Comparison of ENCODE assay signal across 13 cellular contexts in genomic region chr7:131620673-131621609, GRCh38.
DNase-seq lines count a peak whose midpoint lies in the region; ATAC-seq and TF ChIP-seq lines count a peak whose summit lies in the region.
"Had no signal": no experiment of that assay in that cellular context is flagged by ENCODE, and none has a peak within 500 bp of the region (broad histone marks: within the 10 kb centered on the region; RNA-seq: fewer than 3 reads in every experiment).

No MANE protein-coding gene starts in this region.

- H3K36me3 ChIP-seq in smooth muscle cell (ENCODE audit: low read depth) = no peaks in the 10 kb centered on the region
- H3K36me3 ChIP-seq: esophagus muscularis mucosa had no signal

- TF ChIP-seq CTCF in astrocyte of the cerebellum (IDR thresholded peaks at IDR 0.05; ENCODE audit: low read depth, low read length, missing control alignments) = no peak
- TF ChIP-seq CTCF in smooth muscle cell (IDR thresholded peaks at IDR 0.05; ENCODE audit: borderline replicate concordance, insufficient read depth, poor library complexity, severe bottlenecking) = no peak

- DNase-seq in LHCN-M2 (ENCODE audit: low read depth) = peak; percentile 90
- peak; percentile 80 for DNase-seq in astrocyte of the cerebellum (ENCODE audit: low read depth)
- peak; percentile 49 for DNase-seq in iPS-NIHi11 (ENCODE audit: low spot score)
- no peak for DNase-seq in smooth muscle cell (lab: John Stamatoyannopoulos, UW; ENCODE audit: unreplicated experiment)
- DNase-seq in stimulated activated naive CD8-positive, alpha-beta T cell treated with anti-CD3 and anti-CD28 coated beads, Interleukin-15, Interleukin-2, amounts not matched to agents 100 U/mL and 50 U/mL, for 24 hours = no peak
- DNase-seq in activated T-cell treated with anti-CD3 and anti-CD28 coated beads, Interleukin-2, amount 50 U/mL, for 4 hours = no peak
- DNase-seq: activated T-cell treated with anti-CD3 and anti-CD28 coated beads, Interleukin-2, amount 50 U/mL, for 72 hours; central memory CD4-positive, alpha-beta T cell; occipital lobe; SHP77 treated with DMSO at 0.1 percent for 48 hours; stimulated activated CD4-positive, alpha-beta T cell treated with anti-CD3 and anti-CD28 coated beads, Interleukin-4, amount 100 ng/mL, for 4 hours had no signal

- no peak for ATAC-seq in stimulated activated naive CD8-positive, alpha-beta T cell treated with anti-CD3 and anti-CD28 coated beads, Interleukin-15, Interleukin-2, amounts not matched to agents 100 U/mL and 50 U/mL, for 24 hours
- ATAC-seq in GM21367 (IDR thresholded peaks at IDR 0.05; ENCODE audit: unreplicated experiment) = no peak
- ATAC-seq in activated T-cell treated with anti-CD3 and anti-CD28 coated beads, Interleukin-2, amount 50 U/mL, for 4 hours = no peak
- ATAC-seq: activated T-cell treated with anti-CD3 and anti-CD28 coated beads, Interleukin-2, amount 50 U/mL, for 72 hours had no signal

- no peak overlapping the region for H3K9ac ChIP-seq in smooth muscle cell (ENCODE audit: low read depth)

- no peaks in the 10 kb centered on the region for H3K36me3 Mint-ChIP-seq in activated T-cell treated with anti-CD3 and anti-CD28 coated beads, Interleukin-2, amount 50 U/mL, for 4 hours (ENCODE audit: insufficient read depth)

- in situ Hi-C loops in astrocyte of the cerebellum (cut with HindIII; ENCODE audit: low sequenced_read_pairs) = no loop called here

- H2AFZ ChIP-seq in smooth muscle cell (ENCODE audit: low read depth) = no peak overlapping the region

- no peaks in the 10 kb centered on the region for H3K9me3 Mint-ChIP-seq in activated T-cell treated with anti-CD3 and anti-CD28 coated beads, Interleukin-2, amount 50 U/mL, for 4 hours
- H3K9me3 Mint-ChIP-seq: activated T-cell treated with anti-CD3 and anti-CD28 coated beads, Interleukin-2, amount 50 U/mL, for 72 hours had no signal

- peaks cover 28% of the 10 kb centered on the region for H3K4me1 ChIP-seq in smooth muscle cell (ENCODE audit: low read depth)

- peaks cover 11% of the 10 kb centered on the region for H3K27me3 Mint-ChIP-seq in activated T-cell treated with anti-CD3 and anti-CD28 coated beads, Interleukin-2, amount 50 U/mL, for 4 hours (ENCODE audit: low read depth)

- H3K4me1 Mint-ChIP-seq in activated T-cell treated with anti-CD3 and anti-CD28 coated beads, Interleukin-2, amount 50 U/mL, for 4 hours (ENCODE audit: low read depth) = no peaks in the 10 kb centered on the region

- H3K79me2 ChIP-seq in smooth muscle cell (ENCODE audit: low read depth) = no peaks in the 10 kb centered on the region

- H4K20me1 ChIP-seq in smooth muscle cell (ENCODE audit: low read depth) = no peaks in the 10 kb centered on the region

- H3K4me3 Mint-ChIP-seq in activated T-cell treated with anti-CD3 and anti-CD28 coated beads, Interleukin-2, amount 50 U/mL, for 4 hours = no peak overlapping the region
- H3K4me3 Mint-ChIP-seq: activated T-cell treated with anti-CD3 and anti-CD28 coated beads, Interleukin-2, amount 50 U/mL, for 72 hours had no signal

- WGBS in smooth muscle cell (ENCODE audit: low lambda C conversion rate) = 47% methylated on average over 8 of the region's 8 CpGs

- no peaks in the 10 kb centered on the region for H3K9me3 ChIP-seq in smooth muscle cell (replicated peaks; ENCODE audit: low read depth)
- H3K9me3 ChIP-seq: esophagus muscularis mucosa had no signal

- H3K4me3 ChIP-seq in astrocyte of the cerebellum (ENCODE audit: low read depth, low read length) (no peak overlapping the region), smooth muscle cell (no peak overlapping the region)
- H3K4me3 ChIP-seq: esophagus muscularis mucosa had no signal

- H3K27me3 ChIP-seq in smooth muscle cell (ENCODE audit: low read depth) = no peaks in the 10 kb centered on the region
- H3K27me3 ChIP-seq: esophagus muscularis mucosa had no signal

- H3K4me2 ChIP-seq in smooth muscle cell = peak overlapping the region; percentile 15

- peak overlapping the region; percentile 81 for H3K27ac ChIP-seq in smooth muscle cell (ENCODE audit: low read depth)

- H3F3A ChIP-seq in smooth muscle cell (ENCODE audit: low read depth) = peaks cover 5% of the 10 kb centered on the region

Comparison
In these comparisons a context has a peak if more than half of its experiments do, and no peak if none do; other contexts are left out.
1. DNase-seq: peak in LHCN-M2 (single experiment), astrocyte of the cerebellum (single experiment) and iPS-NIHi11 (single experiment); none in smooth muscle cell (single experiment), stimulated activated naive CD8-positive, alpha-beta T cell treated with anti-CD3 and anti-CD28 coated beads, Interleukin-15, Interleukin-2, amounts not matched to agents 100 U/mL and 50 U/mL, for 24 hours (single experiment) and activated T-cell treated with anti-CD3 and anti-CD28 coated beads, Interleukin-2, amount 50 U/mL, for 4 hours (single experiment).